In genomic region chr9:37033753-37034319, GRCh38 we compare ENCODE assay signal across 8 cellular contexts. TPM values are rescaled to one million over a fixed set of nuclear protein-coding genes. Genes with fewer than 3 reads are reported as not detected.
DNase-seq lines count a peak whose midpoint lies in the region; ATAC-seq and TF ChIP-seq lines count a peak whose summit lies in the region.

TSS of gene PAX5 (minus strand) at chr9:37034268. CDS start at chr9:37034031, 237 bp downstream.

- H3K36me3 ChIP-seq in OCI-LY1 (ENCODE audit: insufficient read depth, low read length) (no peaks in the 10 kb centered on the region), skeletal muscle satellite cell (ENCODE audit: insufficient read depth, low read length) (no peaks in the 10 kb centered on the region), body of pancreas (replicated peaks in 1 of 2; ENCODE audit: insufficient read depth in 1 of 2, low read depth in 2 of 2) (no peaks in the 10 kb centered on the region)

- H3K27ac ChIP-seq in OCI-LY1 (ENCODE audit: low read depth, low read length, poor library complexity, severe bottlenecking) (peak within 1 kb of the TSS; percentile 97), body of pancreas (no peak within 1 kb of the TSS), dorsolateral prefrontal cortex (no peak within 1 kb of the TSS)

- H3K4me2 ChIP-seq in OCI-LY1 (ENCODE audit: low read length) (peak within 1 kb of the TSS; percentile 88), skeletal muscle satellite cell (ENCODE audit: low read length) (peak within 1 kb of the TSS; percentile 77)

- H3K4me3 ChIP-seq in OCI-LY1 (ENCODE audit: low read depth, low read length, poor library complexity, severe bottlenecking) (peak within 1 kb of the TSS; percentile 82), skeletal muscle satellite cell (ENCODE audit: low read length) (peak within 1 kb of the TSS; percentile 50), body of pancreas (no peak within 1 kb of the TSS), dorsolateral prefrontal cortex (peak within 1 kb of the TSS in 15 of 59 donors; percentile 2 to 42 (median 21))

- peaks cover 27% of the 10 kb centered on the region for H3K4me1 Mint-ChIP-seq in T-helper 1 cell treated with Interleukin-12 subunit alpha and Interleukin-12 subunit beta and Interleukin-4 antibody, amounts not matched to agents 30 μg/mL and 1 μg/mL, for 36 hours (ENCODE audit: low read depth)
- peaks cover 20% of the 10 kb centered on the region for H3K4me1 Mint-ChIP-seq in glutamatergic neuron (ENCODE audit: low read depth, unreplicated experiment)

- H3K4me3 Mint-ChIP-seq in T-helper 1 cell treated with Interleukin-12 subunit alpha and Interleukin-12 subunit beta and Interleukin-4 antibody, amounts not matched to agents 30 μg/mL and 1 μg/mL, for 36 hours = peak within 1 kb of the TSS; percentile 35
- H3K4me3 Mint-ChIP-seq in glutamatergic neuron (ENCODE audit: unreplicated experiment) = peak within 1 kb of the TSS; percentile 87

- H3K36me3 Mint-ChIP-seq in T-helper 1 cell treated with Interleukin-12 subunit alpha and Interleukin-12 subunit beta and Interleukin-4 antibody, amounts not matched to agents 30 μg/mL and 1 μg/mL, for 36 hours (ENCODE audit: low read depth) = peaks cover 10% of the 10 kb centered on the region
- peaks cover 5% of the 10 kb centered on the region for H3K36me3 Mint-ChIP-seq in glutamatergic neuron (ENCODE audit: unreplicated experiment)

- peaks cover 1% of the 10 kb centered on the region; the same call in 1 of the 2 replicates for H3F3A ChIP-seq in OCI-LY1 (ENCODE audit: insufficient read depth, low read length)

- H3K9ac ChIP-seq in OCI-LY1 (ENCODE audit: low read length) (peak within 1 kb of the TSS; percentile 94), skeletal muscle satellite cell (ENCODE audit: low read depth, low read length) (no peak within 1 kb of the TSS)

- no peak for TF ChIP-seq CTCF in OCI-LY1 (IDR thresholded peaks at IDR 0.05; ENCODE audit: low read length)
- no peak for TF ChIP-seq CTCF in glutamatergic neuron (IDR thresholded peaks at IDR 0.05; ENCODE audit: partially characterized antibody, unreplicated experiment)
- TF ChIP-seq CTCF in body of pancreas (IDR thresholded peaks at IDR 0.05) = no peak
- no peak for TF ChIP-seq CTCF in dorsolateral prefrontal cortex (IDR thresholded peaks at IDR 0.05 in 54 of 56, conservative IDR thresholded peaks at IDR 0.05 in 2 of 56; ENCODE audit: low read depth in 1 of 56, partially characterized antibody in 56 of 56)

- H3K27ac Mint-ChIP-seq in T-helper 1 cell treated with Interleukin-12 subunit alpha and Interleukin-12 subunit beta and Interleukin-4 antibody, amounts not matched to agents 30 μg/mL and 1 μg/mL, for 36 hours = no peak within 1 kb of the TSS
- H3K27ac Mint-ChIP-seq in glutamatergic neuron (ENCODE audit: unreplicated experiment) = no peak within 1 kb of the TSS

- H3K4me1 ChIP-seq in OCI-LY1 (ENCODE audit: insufficient read depth, low read length, severe bottlenecking) (peaks cover 81% of the 10 kb centered on the region), skeletal muscle satellite cell (ENCODE audit: control insufficient read depth, insufficient read depth, low read length) (peaks cover 19% of the 10 kb centered on the region), body of pancreas (peaks cover 52% of the 10 kb centered on the region)

- no peaks in the 10 kb centered on the region for H3K9me3 Mint-ChIP-seq in T-helper 1 cell treated with Interleukin-12 subunit alpha and Interleukin-12 subunit beta and Interleukin-4 antibody, amounts not matched to agents 30 μg/mL and 1 μg/mL, for 36 hours
- peaks cover 14% of the 10 kb centered on the region for H3K9me3 Mint-ChIP-seq in glutamatergic neuron (ENCODE audit: unreplicated experiment)

- intact Hi-C loops in body of pancreas (cut with DNase I) = no loop called here
- intact Hi-C loops in dorsolateral prefrontal cortex (cut with DNase I) = no loop called here

- H3K27me3 ChIP-seq in OCI-LY1 (ENCODE audit: insufficient read depth, low read length) (no peaks in the 10 kb centered on the region), skeletal muscle satellite cell (ENCODE audit: control insufficient read depth, insufficient read depth, low read length) (peaks cover 100% of the 10 kb centered on the region), body of pancreas (peaks cover 0 to 59% of the 10 kb centered on the region in 2 donors), dorsolateral prefrontal cortex (peaks cover 25 to 100% (median 99%) of the 10 kb centered on the region in 45 donors)

- H4K20me1 ChIP-seq in OCI-LY1 (ENCODE audit: insufficient read depth, low read length) = no peaks in the 10 kb centered on the region

- H3K27me3 Mint-ChIP-seq in T-helper 1 cell treated with Interleukin-12 subunit alpha and Interleukin-12 subunit beta and Interleukin-4 antibody, amounts not matched to agents 30 μg/mL and 1 μg/mL, for 36 hours (ENCODE audit: low read depth) = peaks cover 95% of the 10 kb centered on the region
- H3K27me3 Mint-ChIP-seq in glutamatergic neuron (ENCODE audit: unreplicated experiment) = peaks cover 25% of the 10 kb centered on the region

- peaks cover 47% of the 10 kb centered on the region for H3K79me2 ChIP-seq in OCI-LY1 (ENCODE audit: insufficient read depth, low read length)

- no peak for TF ChIP-seq POLR2A in body of pancreas (IDR thresholded peaks at IDR 0.05)

- H3K9me3 ChIP-seq in OCI-LY1 (ENCODE audit: low read length) = no peaks in the 10 kb centered on the region
- H3K9me3 ChIP-seq in skeletal muscle satellite cell (replicated peaks; ENCODE audit: low read length) = no peaks in the 10 kb centered on the region
- H3K9me3 ChIP-seq in body of pancreas = peaks cover 0 to 3% (median 0%) of the 10 kb centered on the region in 3 donors

- no peak within 1 kb of the TSS for H2AFZ ChIP-seq in OCI-LY1 (ENCODE audit: low read length)

- no peak for ATAC-seq in body of pancreas

- 19 to 33% methylated on average over 27 of the region's 27 CpGs for WGBS in body of pancreas, 2 donors

- DNase-seq in T-helper 1 cell = no peak
- DNase-seq in glutamatergic neuron = no peak
- no peak for DNase-seq in body of pancreas
- no peak for DNase-seq in dorsolateral prefrontal cortex
- DNase-seq in NCI-H524 (lab: John Stamatoyannopoulos, UW) = no peak

- no peaks in the 10 kb centered on the region for H3K9me2 ChIP-seq in OCI-LY1 (ENCODE audit: low read depth, low read length)

RNA-seq across cellular contexts. Expression of gene PAX5, which starts in this region (rescaled TPM):
- total RNA-seq in glutamatergic neuron (ENCODE audit: unreplicated experiment) (24.3 TPM), body of pancreas (under 1 TPM in 1 of 2 donors, not detected in 1; 0.52 TPM), dorsolateral prefrontal cortex (under 1 TPM in 18 of 120 experiments, not detected in 102; 0.04 to 0.98 (median 0.09) TPM)
- total RNA-seq in skeletal muscle satellite cell (2012; rRNA removed) = not detected in 2 replicates

Comparison
In these comparisons a context has a peak if more than half of its experiments do, and no peak if none do; other contexts are left out.
1. RNA of gene PAX5 (total RNA-seq): 24.3 TPM in glutamatergic neuron (single experiment); 0.52 TPM in body of pancreas and 0.04 to 0.98 TPM in dorsolateral prefrontal cortex; every median in the first group is over 10 times any median in the second.
2. H3K4me3 ChIP-seq: peak in OCI-LY1 (single experiment) and skeletal muscle satellite cell (single experiment); none in body of pancreas (0 of 2).